In the genomic region with DNA sequence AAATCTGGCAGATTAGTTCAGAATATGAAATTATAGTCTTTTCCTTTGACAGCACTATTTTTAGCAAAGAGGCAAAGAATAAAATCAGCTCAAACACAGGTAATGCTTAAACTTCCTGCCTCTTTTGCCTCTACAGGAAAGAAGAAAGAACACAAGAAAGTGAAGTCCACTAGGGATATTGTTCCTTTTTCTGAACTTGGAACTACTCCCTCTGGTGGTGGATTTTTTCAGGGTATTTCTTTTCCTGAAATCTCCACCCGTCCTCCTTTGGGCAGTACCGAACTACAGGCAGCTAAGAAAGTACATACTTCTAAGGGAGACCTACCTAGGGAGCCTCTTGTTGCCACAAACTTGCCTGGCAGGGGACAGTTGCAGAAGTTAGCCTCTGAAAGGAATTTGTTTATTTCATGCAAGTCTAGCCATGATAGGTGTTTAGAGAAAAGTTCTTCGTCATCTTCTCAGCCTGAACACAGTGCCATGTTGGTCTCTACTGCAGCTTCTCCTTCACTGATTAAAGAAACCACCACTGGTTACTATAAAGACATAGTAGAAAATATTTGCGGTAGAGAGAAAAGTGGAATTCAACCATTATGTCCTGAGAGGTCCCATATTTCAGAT, we compare ENCODE assay signal across 8 cellular contexts. TPM values are rescaled to one million over a fixed set of nuclear protein-coding genes. Genes with fewer than 3 reads are reported as not detected.
A peak's percentile ranks its signal among the peaks of the same experiment; 100 is the strongest.
DNase-seq lines count a peak whose midpoint lies in the region; ATAC-seq and TF ChIP-seq lines count a peak whose summit lies in the region.

No MANE protein-coding gene starts in this region.

- H3K36me3 Mint-ChIP-seq in WTC11, result peaks cover 72% of the 10 kb centered on the region
- H3K36me3 Mint-ChIP-seq in immature natural killer cell, result peaks cover 0 to 14% (median 3%) of the 10 kb centered on the region in 3 donors
- peaks cover 45% of the 10 kb centered on the region for H3K36me3 Mint-ChIP-seq in activated T-helper 1 cell treated with anti-CD3 and anti-CD28 coated beads, Interleukin-12 subunit alpha, Interleukin-12 subunit beta, Interleukin-2, Interleukin-4 antibody, amounts not matched to agents 30 ng/mL and 10 ng/mL and 1 ng/mL, durations not matched to agents 14 hours and 24 hours and 36 hours (ENCODE audit: low read depth)

- POLR2A ChIA-PET in WTC11 (lab: Charles Lee), result no interaction called here

- peak; percentile 75 for DNase-seq in A172 (ENCODE audit: low spot score)
- DNase-seq in Daoy (ENCODE audit: low read depth), result peak; percentile 18
- DNase-seq in NAMALWA (ENCODE audit: low spot score), result peak; percentile 78
- DNase-seq in WTC11 (ENCODE audit: low spot score), result no peak
- DNase-seq in immature natural killer cell, result peak; percentile 42 to 50 (median 49)
- no peak for DNase-seq in upper lobe of right lung
- no peak for DNase-seq in stimulated activated CD4-positive, alpha-beta T cell treated with anti-CD3 and anti-CD28 coated beads, Interleukin-4, amount 100 ng/mL, for 4 hours
- DNase-seq in activated T-helper 1 cell treated with anti-CD3 and anti-CD28 coated beads, Interleukin-12 subunit alpha, Interleukin-12 subunit beta, Interleukin-2, Interleukin-4 antibody, amounts not matched to agents 30 ng/mL and 10 ng/mL and 1 ng/mL, durations not matched to agents 14 hours and 24 hours and 36 hours (ENCODE audit: low spot score), result no peak

- H3K27ac Mint-ChIP-seq in WTC11 (no peak overlapping the region), immature natural killer cell (no peak overlapping the region)
- no peak overlapping the region for H3K27ac Mint-ChIP-seq in activated T-helper 1 cell treated with anti-CD3 and anti-CD28 coated beads, Interleukin-12 subunit alpha, Interleukin-12 subunit beta, Interleukin-2, Interleukin-4 antibody, amounts not matched to agents 30 ng/mL and 10 ng/mL and 1 ng/mL, durations not matched to agents 14 hours and 24 hours and 36 hours

- H3K4me1 Mint-ChIP-seq in WTC11 (no peaks in the 10 kb centered on the region), immature natural killer cell (peaks cover 2 to 17% of the 10 kb centered on the region in 2 donors)
- peaks cover 18% of the 10 kb centered on the region for H3K4me1 Mint-ChIP-seq in activated T-helper 1 cell treated with anti-CD3 and anti-CD28 coated beads, Interleukin-12 subunit alpha, Interleukin-12 subunit beta, Interleukin-2, Interleukin-4 antibody, amounts not matched to agents 30 ng/mL and 10 ng/mL and 1 ng/mL, durations not matched to agents 14 hours and 24 hours and 36 hours (ENCODE audit: low read depth)

- H3K4me1 ChIP-seq in upper lobe of right lung, result no peaks in the 10 kb centered on the region

- no peaks in the 10 kb centered on the region for H3K27me3 ChIP-seq in upper lobe of right lung

- ATAC-seq in WTC11, result peak; percentile 83
- peak; percentile 79 for ATAC-seq in upper lobe of right lung

- no peak overlapping the region for H3K4me3 ChIP-seq in upper lobe of right lung

- H3K27me3 Mint-ChIP-seq in WTC11 (ENCODE audit: low read depth) (no peaks in the 10 kb centered on the region), immature natural killer cell (ENCODE audit: low read depth in 3 of 3) (no peaks in the 10 kb centered on the region)
- H3K27me3 Mint-ChIP-seq in activated T-helper 1 cell treated with anti-CD3 and anti-CD28 coated beads, Interleukin-12 subunit alpha, Interleukin-12 subunit beta, Interleukin-2, Interleukin-4 antibody, amounts not matched to agents 30 ng/mL and 10 ng/mL and 1 ng/mL, durations not matched to agents 14 hours and 24 hours and 36 hours (ENCODE audit: insufficient read depth), result no peaks in the 10 kb centered on the region

- no peak overlapping the region for H3K4me3 Mint-ChIP-seq in WTC11
- H3K4me3 Mint-ChIP-seq in immature natural killer cell, result no peak overlapping the region
- H3K4me3 Mint-ChIP-seq in activated T-helper 1 cell treated with anti-CD3 and anti-CD28 coated beads, Interleukin-12 subunit alpha, Interleukin-12 subunit beta, Interleukin-2, Interleukin-4 antibody, amounts not matched to agents 30 ng/mL and 10 ng/mL and 1 ng/mL, durations not matched to agents 14 hours and 24 hours and 36 hours, result no peak overlapping the region

- peak; percentile 68 for TF ChIP-seq CTCF in WTC11 (IDR thresholded peaks at IDR 0.05)
- TF ChIP-seq CTCF in upper lobe of right lung (IDR thresholded peaks at IDR 0.05), result peak; percentile 67

- no peaks in the 10 kb centered on the region for H3K9me3 ChIP-seq in upper lobe of right lung

- H3K9me3 Mint-ChIP-seq in WTC11, result no peaks in the 10 kb centered on the region
- no peaks in the 10 kb centered on the region for H3K9me3 Mint-ChIP-seq in immature natural killer cell
- no peaks in the 10 kb centered on the region for H3K9me3 Mint-ChIP-seq in activated T-helper 1 cell treated with anti-CD3 and anti-CD28 coated beads, Interleukin-12 subunit alpha, Interleukin-12 subunit beta, Interleukin-2, Interleukin-4 antibody, amounts not matched to agents 30 ng/mL and 10 ng/mL and 1 ng/mL, durations not matched to agents 14 hours and 24 hours and 36 hours

- intact Hi-C loops in upper lobe of right lung (cut with DNase I), result no loop called here
- intact Hi-C loops in activated T-helper 1 cell treated with anti-CD3 and anti-CD28 coated beads, Interleukin-12 subunit alpha, Interleukin-12 subunit beta, Interleukin-2, Interleukin-4 antibody, amounts not matched to agents 30 ng/mL and 10 ng/mL and 1 ng/mL, durations not matched to agents 14 hours and 24 hours and 36 hours (cut with micrococcal nuclease), result loop anchor here (1.0 to 2.0 kb wide), 3 partner anchors 18 to 107 kb away; partner anchors contain the start of gene TMPO

- H3K36me3 ChIP-seq in upper lobe of right lung, result peaks cover 76% of the 10 kb centered on the region

- CTCF ChIA-PET in WTC11 (lab: Charles Lee), result interaction anchor here (0.6 to 2.8 kb wide), 15 partner anchors 8 to 267 kb away, joined by 3 to 23 read pairs (median 4); partner anchors contain the start of gene SLC25A3

- no peak overlapping the region for H3K27ac ChIP-seq in upper lobe of right lung

TF ChIP-seq in WTC11, 78 proteins besides CTCF, POLR2A, EP300 and RAD21 (continues in another document):
- TF ChIP-seq NFYB (CRISPR knock-in tag; conservative IDR thresholded peaks at IDR 0.05; ENCODE audit: low read depth) (no peak), ZNF671 (CRISPR knock-in tag; IDR thresholded peaks at IDR 0.05) (no peak), FOXP1 (CRISPR knock-in tag; IDR thresholded peaks at IDR 0.05; ENCODE audit: borderline replicate concordance) (no peak), ZNF263 (CRISPR knock-in tag; IDR thresholded peaks at IDR 0.05; ENCODE audit: low read depth) (no peak), NFE2L1 (CRISPR knock-in tag; IDR thresholded peaks at IDR 0.05) (no peak), ESRRA (CRISPR knock-in tag; IDR thresholded peaks at IDR 0.05; ENCODE audit: borderline replicate concordance) (no peak)
- TF ChIP-seq, protein P1, sequence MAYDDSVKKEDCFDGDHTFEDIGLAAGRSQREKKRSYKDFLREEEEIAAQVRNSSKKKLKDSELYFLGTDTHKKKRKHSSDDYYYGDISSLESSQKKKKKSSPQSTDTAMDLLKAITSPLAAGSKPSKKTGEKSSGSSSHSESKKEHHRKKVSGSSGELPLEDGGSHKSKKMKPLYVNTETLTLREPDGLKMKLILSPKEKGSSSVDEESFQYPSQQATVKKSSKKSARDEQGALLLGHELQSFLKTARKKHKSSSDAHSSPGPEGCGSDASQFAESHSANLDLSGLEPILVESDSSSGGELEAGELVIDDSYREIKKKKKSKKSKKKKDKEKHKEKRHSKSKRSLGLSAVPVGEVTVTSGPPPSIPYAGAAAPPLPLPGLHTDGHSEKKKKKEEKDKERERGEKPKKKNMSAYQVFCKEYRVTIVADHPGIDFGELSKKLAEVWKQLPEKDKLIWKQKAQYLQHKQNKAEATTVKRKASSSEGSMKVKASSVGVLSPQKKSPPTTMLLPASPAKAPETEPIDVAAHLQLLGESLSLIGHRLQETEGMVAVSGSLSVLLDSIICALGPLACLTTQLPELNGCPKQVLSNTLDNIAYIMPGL (CRISPR knock-in tag; IDR thresholded peaks at IDR 0.05), result no peak
- TF ChIP-seq, protein P2, sequence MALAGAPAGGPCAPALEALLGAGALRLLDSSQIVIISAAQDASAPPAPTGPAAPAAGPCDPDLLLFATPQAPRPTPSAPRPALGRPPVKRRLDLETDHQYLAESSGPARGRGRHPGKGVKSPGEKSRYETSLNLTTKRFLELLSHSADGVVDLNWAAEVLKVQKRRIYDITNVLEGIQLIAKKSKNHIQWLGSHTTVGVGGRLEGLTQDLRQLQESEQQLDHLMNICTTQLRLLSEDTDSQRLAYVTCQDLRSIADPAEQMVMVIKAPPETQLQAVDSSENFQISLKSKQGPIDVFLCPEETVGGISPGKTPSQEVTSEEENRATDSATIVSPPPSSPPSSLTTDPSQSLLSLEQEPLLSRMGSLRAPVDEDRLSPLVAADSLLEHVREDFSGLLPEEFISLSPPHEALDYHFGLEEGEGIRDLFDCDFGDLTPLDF (CRISPR knock-in tag; IDR thresholded peaks at IDR 0.05), result no peak
- TF ChIP-seq, protein P3, sequence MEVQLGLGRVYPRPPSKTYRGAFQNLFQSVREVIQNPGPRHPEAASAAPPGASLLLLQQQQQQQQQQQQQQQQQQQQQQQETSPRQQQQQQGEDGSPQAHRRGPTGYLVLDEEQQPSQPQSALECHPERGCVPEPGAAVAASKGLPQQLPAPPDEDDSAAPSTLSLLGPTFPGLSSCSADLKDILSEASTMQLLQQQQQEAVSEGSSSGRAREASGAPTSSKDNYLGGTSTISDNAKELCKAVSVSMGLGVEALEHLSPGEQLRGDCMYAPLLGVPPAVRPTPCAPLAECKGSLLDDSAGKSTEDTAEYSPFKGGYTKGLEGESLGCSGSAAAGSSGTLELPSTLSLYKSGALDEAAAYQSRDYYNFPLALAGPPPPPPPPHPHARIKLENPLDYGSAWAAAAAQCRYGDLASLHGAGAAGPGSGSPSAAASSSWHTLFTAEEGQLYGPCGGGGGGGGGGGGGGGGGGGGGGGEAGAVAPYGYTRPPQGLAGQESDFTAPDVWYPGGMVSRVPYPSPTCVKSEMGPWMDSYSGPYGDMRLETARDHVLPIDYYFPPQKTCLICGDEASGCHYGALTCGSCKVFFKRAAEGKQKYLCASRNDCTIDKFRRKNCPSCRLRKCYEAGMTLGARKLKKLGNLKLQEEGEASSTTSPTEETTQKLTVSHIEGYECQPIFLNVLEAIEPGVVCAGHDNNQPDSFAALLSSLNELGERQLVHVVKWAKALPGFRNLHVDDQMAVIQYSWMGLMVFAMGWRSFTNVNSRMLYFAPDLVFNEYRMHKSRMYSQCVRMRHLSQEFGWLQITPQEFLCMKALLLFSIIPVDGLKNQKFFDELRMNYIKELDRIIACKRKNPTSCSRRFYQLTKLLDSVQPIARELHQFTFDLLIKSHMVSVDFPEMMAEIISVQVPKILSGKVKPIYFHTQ (CRISPR knock-in tag; IDR thresholded peaks at IDR 0.05), result no peak

RNA-seq across cellular contexts. Expression of gene TMPO, which starts 17.4 kb away (rescaled TPM):
- 235 and 265 TPM in 2 replicates for total RNA-seq in A172 (2014; rRNA removed; shearing (Covaris generic))
- 294 and 355 TPM in 2 replicates for total RNA-seq in Daoy (2014; rRNA removed; shearing (Covaris generic))
- total RNA-seq in WTC11 (2021), result 171 to 177 TPM (median 176 TPM) in 3 replicates
- polyA plus RNA-seq in immature natural killer cell, result 10 to 100 TPM; 25.6 to 43.7 (median 35.9) TPM
- 63.1 TPM for total RNA-seq in upper lobe of right lung
- 314 and 321 TPM in 2 replicates for total RNA-seq in activated T-helper 1 cell treated with anti-CD3 and anti-CD28 coated beads, Interleukin-12 subunit alpha, Interleukin-12 subunit beta, Interleukin-2, Interleukin-4 antibody, amounts not matched to agents 30 ng/mL and 10 ng/mL and 1 ng/mL, durations not matched to agents 14 hours and 24 hours and 36 hours

Comparison
In these comparisons a context has a peak if more than half of its experiments do, and no peak if none do; other contexts are left out.
1. DNase-seq: peak in A172 (single experiment), Daoy (single experiment), NAMALWA (single experiment) and immature natural killer cell (3 of 3); none in WTC11 (single experiment), upper lobe of right lung (single experiment), stimulated activated CD4-positive, alpha-beta T cell treated with anti-CD3 and anti-CD28 coated beads, Interleukin-4, amount 100 ng/mL, for 4 hours (0 of 2) and activated T-helper 1 cell treated with anti-CD3 and anti-CD28 coated beads, Interleukin-12 subunit alpha, Interleukin-12 subunit beta, Interleukin-2, Interleukin-4 antibody, amounts not matched to agents 30 ng/mL and 10 ng/mL and 1 ng/mL, durations not matched to agents 14 hours and 24 hours and 36 hours (single experiment).